Comparison of ENCODE assay signal across 8 cellular contexts in the genomic region with DNA sequence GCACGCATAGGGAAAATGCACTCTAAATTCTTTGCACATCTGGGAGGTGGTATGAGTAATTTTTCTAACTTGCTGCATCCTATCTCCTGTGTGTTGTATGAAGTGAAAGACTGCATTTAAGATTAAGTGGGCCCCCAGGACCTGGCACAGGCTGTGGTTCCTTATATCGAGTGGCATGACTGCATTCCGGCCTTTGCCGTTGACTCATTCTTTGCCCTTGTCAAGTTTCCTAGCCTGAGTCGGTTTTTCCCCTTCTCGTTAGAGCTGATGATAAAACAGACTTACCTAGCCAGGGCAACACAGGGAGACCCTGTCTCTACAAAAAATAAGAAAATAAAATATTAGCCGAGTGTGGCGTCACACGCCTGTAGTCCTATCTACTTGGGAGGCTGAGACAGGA. TPM values are rescaled to one million over a fixed set of nuclear protein-coding genes. Genes with fewer than 3 reads are reported as not detected.
DNase-seq lines count a peak whose midpoint lies in the region; ATAC-seq, FAIRE-seq and TF ChIP-seq lines count a peak whose summit lies in the region.
"Not testable (repeated sequence)": the region's sequence is repeated elsewhere in the genome, so short reads cannot be mapped to it uniquely, and the experiment has no call there.

No MANE protein-coding gene starts in this region.

- DNase-seq in Calu3, result peak; percentile 80
- DNase-seq in HT-29 (ENCODE audit: low spot score), result peak; percentile 81
- DNase-seq in activated T-cell treated with anti-CD3 and anti-CD28 coated beads for 48 hours (ENCODE audit: low read depth), result peak; percentile 28
- DNase-seq in K562 (ENCODE audit: extremely low read depth in 1 of 4, low spot score in 3 of 4); right atrium auricular region (ENCODE audit: low spot score): not testable (repeated sequence)
- peak; percentile 58 for DNase-seq in small intestine
- peak; percentile 43 for DNase-seq in stimulated activated naive CD4-positive, alpha-beta T cell treated with Interleukin-2 at 50 U/mL for 16 hours (lab: John Stamatoyannopoulos, UW)

- H2AFZ ChIP-seq in K562 (ENCODE audit: low read depth, low read length), result not testable (repeated sequence)

- peak; percentile 52; the same call in 2 of the 3 replicates for ATAC-seq in SK-N-SH treated with all-trans-retinoic acid at 6 μM for 48 hours
- ATAC-seq in K562, result not testable (repeated sequence)

- peak overlapping the region; percentile 75 for H3K4me3 Mint-ChIP-seq in Calu3 (ENCODE audit: low read depth, unreplicated experiment)

- H3K27me3 ChIP-seq in K562 (ENCODE audit: control insufficient read depth in 2 of 2, insufficient read depth in 2 of 2, low read length in 2 of 2); right atrium auricular region; small intestine (ENCODE audit: control insufficient read depth in 2 of 2, insufficient read depth in 2 of 2, low read length in 2 of 2): not testable (repeated sequence)

- H3K27ac ChIP-seq in K562 (ENCODE audit: extremely low read depth, low read depth, low read length); right atrium auricular region: not testable (repeated sequence)
- H3K27ac ChIP-seq in small intestine (ENCODE audit: low read depth in 1 of 2, low read length in 1 of 2), result peak overlapping the region in 1 of 2 donors; percentile 31

- in situ Hi-C loops in K562 (cut with MboI), result not testable (repeated sequence)

- H3K9me3 Mint-ChIP-seq in Calu3 (ENCODE audit: low read depth, unreplicated experiment), result not testable (repeated sequence)

- H3K9me1 ChIP-seq in K562 (ENCODE audit: control insufficient read depth, insufficient read depth, low read length), result not testable (repeated sequence)

- H3K27ac Mint-ChIP-seq in Calu3 (ENCODE audit: unreplicated experiment), result peak overlapping the region; percentile 60

- not testable (repeated sequence) for H3K4me2 ChIP-seq in K562 (ENCODE audit: insufficient read depth, low read length)

- POLR2A ChIA-PET in K562 (lab: Yijun Ruan, JAX), result interaction anchor here (0.6 kb wide), 1 partner anchor 12 kb away, joined by 4 read pairs; no protein-coding TSS in a partner anchor

- CTCF ChIA-PET in Calu3 (lab: Charles Lee), result interaction anchor here (0.6 to 1.3 kb wide), 9 partner anchors 9 to 173 kb away, joined by 3 to 6 read pairs (median 4); no protein-coding TSS in a partner anchor
- CTCF ChIA-PET in K562 (lab: Yijun Ruan, JAX; ENCODE audit: low intra/inter-chr PET ratio), result not testable (repeated sequence)

- H3K9ac ChIP-seq in K562 (ENCODE audit: insufficient read depth in 1 of 2, low read depth in 2 of 2, low read length in 2 of 2), result not testable (repeated sequence)

- FAIRE-seq in K562 (lab: Jason Lieb, UNC), result peak; percentile 83
- FAIRE-seq in small intestine (lab: Jason Lieb, UNC), result not testable (repeated sequence)

- not testable (repeated sequence) for H3K79me2 ChIP-seq in K562 (ENCODE audit: control insufficient read depth, insufficient read depth, low read length)

- peaks cover 18% of the 10 kb centered on the region for H3K36me3 Mint-ChIP-seq in Calu3 (ENCODE audit: insufficient read depth, unreplicated experiment)

- not testable (repeated sequence) for H3K36me3 ChIP-seq in K562 (ENCODE audit: control insufficient read depth, insufficient read depth, low read length); right atrium auricular region; small intestine (ENCODE audit: control insufficient read depth in 2 of 2, insufficient read depth in 2 of 2, low read length in 2 of 2)

- TF ChIP-seq EP300 in K562 (IDR thresholded peaks at IDR 0.05; ENCODE audit: low read length), result not testable (repeated sequence)

- not testable (repeated sequence) for H3K9me3 ChIP-seq in K562 (replicated peaks; ENCODE audit: control insufficient read depth, insufficient read depth, low read depth, low read length); right atrium auricular region; small intestine (ENCODE audit: control insufficient read depth, low read depth)

- not testable (repeated sequence) for BruUV-seq in Calu3 (replicated peaks; lab: Mats Ljungman, UMichigan); K562 (replicated peaks; lab: Mats Ljungman, UMichigan)

- H4K20me1 ChIP-seq in K562 (replicated peaks; ENCODE audit: control insufficient read depth, insufficient read depth, low read length), result not testable (repeated sequence)

- H3K27me3 Mint-ChIP-seq in Calu3 (ENCODE audit: unreplicated experiment), result not testable (repeated sequence)

- WGBS in K562 (ENCODE audit: insufficient coverage, low coverage, missing lambda C conversion rate), result 65% methylated on average over 9 of the region's 9 CpGs
- WGBS in small intestine, 3 donors, result 46 to 74% (median 59%) methylated on average over 9 of the region's 9 CpGs

- not testable (repeated sequence) for H3K4me3 ChIP-seq in K562; small intestine (ENCODE audit: low read depth in 1 of 2, low read length in 2 of 2)
- peak overlapping the region; percentile 17 to 40 for H3K4me3 ChIP-seq in right atrium auricular region

- not testable (repeated sequence) for H3K4me1 ChIP-seq in K562 (replicated peaks in 1 of 2; ENCODE audit: control insufficient read depth in 2 of 2, insufficient read depth in 2 of 2, low read length in 2 of 2); right atrium auricular region; small intestine (ENCODE audit: control insufficient read depth in 2 of 2, insufficient read depth in 1 of 2, low read depth in 1 of 2, low read length in 1 of 2)

- intact Hi-C loops in Calu3 (cut with micrococcal nuclease; ENCODE audit: unreplicated experiment), result loop anchor here (5.0 kb wide), 1 partner anchor 35 kb away; no protein-coding TSS in a partner anchor
- intact Hi-C loops in K562 (cut with micrococcal nuclease), result not testable (repeated sequence)

- not testable (repeated sequence) for TF ChIP-seq RAD21 in K562 (CRISPR knock-in tag; conservative IDR thresholded peaks at IDR 0.05 in 1 of 2, IDR thresholded peaks at IDR 0.05 in 1 of 2)

- not testable (repeated sequence) for TF ChIP-seq POLR2A in K562 (conservative IDR thresholded peaks at IDR 0.05)

- peaks cover 29% of the 10 kb centered on the region for H3K4me1 Mint-ChIP-seq in Calu3 (ENCODE audit: low read depth, unreplicated experiment)

- TF ChIP-seq CTCF in Calu3 (IDR thresholded peaks at IDR 0.05; ENCODE audit: unreplicated experiment); K562 (IDR thresholded peaks at IDR 0.05 in 2 of 3, conservative IDR thresholded peaks at IDR 0.05 in 1 of 3; ENCODE audit: insufficient read depth in 2 of 3, low read depth in 1 of 3, low read length in 3 of 3); right atrium auricular region (IDR thresholded peaks at IDR 0.05): not testable (repeated sequence)

RNA-seq across cellular contexts. Expression of a gene that starts 37.4 kb away (rescaled TPM):
- total RNA-seq in Calu3 (2022) (129 and 139 TPM in 2 replicates), K562 (2014; rRNA removed) (40.1 and 65.8 TPM in 2 replicates), K562 (2014; rRNA removed; fragmentation: Illumina TruSeq; extraction: Trizol) (49.2 and 54.5 TPM in 2 replicates), K562 (2015; rRNA removed; fragmentation: Illumina TruSeq; extraction: Trizol) (43.5 and 47.9 TPM in 2 replicates), K562 (2021) (44.6 and 49.3 TPM in 2 replicates), right atrium auricular region (10 to 100 TPM; 32.1 to 44.8 TPM)
- 241 and 264 TPM in 2 replicates for total RNA-seq in HT-29 (2014; rRNA removed; shearing (Covaris generic))
- 63.6 and 121 TPM in 2 replicates for total RNA-seq in K562 (2011; cell fraction: chromatin; rRNA removed; ENCODE audit: low replicate concordance)
- total RNA-seq in K562 (2011; cell fraction: nucleolus; rRNA removed), result 64.2 and 69.3 TPM in 2 replicates
- 73.3 and 83.1 TPM in 2 replicates for total RNA-seq in K562 (2011; cell fraction: nucleoplasm; rRNA removed)
- polyA plus RNA-seq in K562 (2011; rRNA removed) (55.5 and 56.3 TPM in 2 replicates), K562 (2014; fragmentation: Illumina TruSeq; extraction: Trizol) (60.9 and 77.7 TPM in 2 replicates), K562 (2014; fragmentation: Nextera tagmentation; extraction: Ambion mirVana) (10 to 100 TPM; 16.1 to 18.0 TPM), K562 (2014; rRNA removed) (40.6 and 43.7 TPM in 2 replicates), small intestine (10 to 100 TPM; 20.0 to 47.9 (median 22.6) TPM)
- 68.0 and 84.8 TPM in 2 replicates for polyA plus RNA-seq in K562 (2011; cell fraction: cytosol; rRNA removed)
- polyA plus RNA-seq in K562 (2011; cell fraction: nucleus; rRNA removed), result 110 and 144 TPM in 2 replicates
- polyA plus RNA-seq in K562 (2012), result 43.2 and 67.0 TPM in 2 replicates
- 62.8 and 65.0 TPM in 2 replicates for polyA minus RNA-seq in K562 (2011; rRNA and poly(A)+ RNA removed)
- polyA minus RNA-seq in K562 (2011; cell fraction: cytosol; rRNA and poly(A)+ RNA removed), result 20.3 and 31.7 TPM in 2 replicates
- 54.0 and 105 TPM in 2 replicates for polyA minus RNA-seq in K562 (2011; cell fraction: nucleus; rRNA and poly(A)+ RNA removed)
